ENCODE assay signal across 1 cellular context in the genomic region with DNA sequence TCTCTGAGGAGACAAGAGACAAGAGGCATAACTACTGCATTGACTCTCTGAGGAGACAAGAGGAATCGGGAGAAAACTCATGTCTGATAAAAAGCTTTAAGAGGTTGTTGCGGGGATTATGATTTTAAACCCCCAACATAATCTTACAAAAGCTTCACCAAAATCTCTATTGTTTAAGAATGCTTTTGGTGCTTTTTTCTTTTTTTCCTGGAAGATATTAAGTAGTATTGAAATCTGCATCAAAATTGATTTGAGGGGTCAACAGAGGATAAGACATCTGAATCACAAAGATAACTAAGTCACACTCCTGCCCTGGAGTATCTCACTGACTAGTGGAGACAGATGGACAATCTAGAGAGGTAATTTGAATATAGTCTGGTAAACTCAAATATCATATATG.
TF ChIP-seq lines count a peak whose summit lies in the region.

No MANE protein-coding gene starts in this region.

TF ChIP-seq in SK-N-SH treated with all-trans-retinoic acid at 6 μM for 48 hours, 23 proteins besides CTCF, POLR2A, EP300 and RAD21 (continued from another document):
- TF ChIP-seq, protein P1, sequence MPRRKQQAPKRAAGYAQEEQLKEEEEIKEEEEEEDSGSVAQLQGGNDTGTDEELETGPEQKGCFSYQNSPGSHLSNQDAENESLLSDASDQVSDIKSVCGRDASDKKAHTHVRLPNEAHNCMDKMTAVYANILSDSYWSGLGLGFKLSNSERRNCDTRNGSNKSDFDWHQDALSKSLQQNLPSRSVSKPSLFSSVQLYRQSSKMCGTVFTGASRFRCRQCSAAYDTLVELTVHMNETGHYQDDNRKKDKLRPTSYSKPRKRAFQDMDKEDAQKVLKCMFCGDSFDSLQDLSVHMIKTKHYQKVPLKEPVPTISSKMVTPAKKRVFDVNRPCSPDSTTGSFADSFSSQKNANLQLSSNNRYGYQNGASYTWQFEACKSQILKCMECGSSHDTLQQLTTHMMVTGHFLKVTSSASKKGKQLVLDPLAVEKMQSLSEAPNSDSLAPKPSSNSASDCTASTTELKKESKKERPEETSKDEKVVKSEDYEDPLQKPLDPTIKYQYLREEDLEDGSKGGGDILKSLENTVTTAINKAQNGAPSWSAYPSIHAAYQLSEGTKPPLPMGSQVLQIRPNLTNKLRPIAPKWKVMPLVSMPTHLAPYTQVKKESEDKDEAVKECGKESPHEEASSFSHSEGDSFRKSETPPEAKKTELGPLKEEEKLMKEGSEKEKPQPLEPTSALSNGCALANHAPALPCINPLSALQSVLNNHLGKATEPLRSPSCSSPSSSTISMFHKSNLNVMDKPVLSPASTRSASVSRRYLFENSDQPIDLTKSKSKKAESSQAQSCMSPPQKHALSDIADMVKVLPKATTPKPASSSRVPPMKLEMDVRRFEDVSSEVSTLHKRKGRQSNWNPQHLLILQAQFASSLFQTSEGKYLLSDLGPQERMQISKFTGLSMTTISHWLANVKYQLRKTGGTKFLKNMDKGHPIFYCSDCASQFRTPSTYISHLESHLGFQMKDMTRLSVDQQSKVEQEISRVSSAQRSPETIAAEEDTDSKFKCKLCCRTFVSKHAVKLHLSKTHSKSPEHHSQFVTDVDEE (CRISPR knock-in tag; IDR thresholded peaks at IDR 0.05): no peak
- TF ChIP-seq OSR1 (CRISPR knock-in tag; IDR thresholded peaks at IDR 0.05) (no peak), ARNTL (CRISPR knock-in tag; IDR thresholded peaks at IDR 0.05; ENCODE audit: borderline replicate concordance, low read depth) (no peak)
- TF ChIP-seq, protein P2, sequence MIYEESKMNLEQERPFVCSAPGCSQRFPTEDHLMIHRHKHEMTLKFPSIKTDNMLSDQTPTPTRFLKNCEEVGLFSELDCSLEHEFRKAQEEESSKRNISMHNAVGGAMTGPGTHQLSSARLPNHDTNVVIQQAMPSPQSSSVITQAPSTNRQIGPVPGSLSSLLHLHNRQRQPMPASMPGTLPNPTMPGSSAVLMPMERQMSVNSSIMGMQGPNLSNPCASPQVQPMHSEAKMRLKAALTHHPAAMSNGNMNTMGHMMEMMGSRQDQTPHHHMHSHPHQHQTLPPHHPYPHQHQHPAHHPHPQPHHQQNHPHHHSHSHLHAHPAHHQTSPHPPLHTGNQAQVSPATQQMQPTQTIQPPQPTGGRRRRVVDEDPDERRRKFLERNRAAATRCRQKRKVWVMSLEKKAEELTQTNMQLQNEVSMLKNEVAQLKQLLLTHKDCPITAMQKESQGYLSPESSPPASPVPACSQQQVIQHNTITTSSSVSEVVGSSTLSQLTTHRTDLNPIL (CRISPR knock-in tag; IDR thresholded peaks at IDR 0.05; ENCODE audit: low read depth): no peak
TF ChIP-seq in SK-N-SH treated with all-trans-retinoic acid at 6 μM for 48 hours: peak in this region for 0.
